Comparison of ENCODE assay signal across 8 cellular contexts in the genomic region with DNA sequence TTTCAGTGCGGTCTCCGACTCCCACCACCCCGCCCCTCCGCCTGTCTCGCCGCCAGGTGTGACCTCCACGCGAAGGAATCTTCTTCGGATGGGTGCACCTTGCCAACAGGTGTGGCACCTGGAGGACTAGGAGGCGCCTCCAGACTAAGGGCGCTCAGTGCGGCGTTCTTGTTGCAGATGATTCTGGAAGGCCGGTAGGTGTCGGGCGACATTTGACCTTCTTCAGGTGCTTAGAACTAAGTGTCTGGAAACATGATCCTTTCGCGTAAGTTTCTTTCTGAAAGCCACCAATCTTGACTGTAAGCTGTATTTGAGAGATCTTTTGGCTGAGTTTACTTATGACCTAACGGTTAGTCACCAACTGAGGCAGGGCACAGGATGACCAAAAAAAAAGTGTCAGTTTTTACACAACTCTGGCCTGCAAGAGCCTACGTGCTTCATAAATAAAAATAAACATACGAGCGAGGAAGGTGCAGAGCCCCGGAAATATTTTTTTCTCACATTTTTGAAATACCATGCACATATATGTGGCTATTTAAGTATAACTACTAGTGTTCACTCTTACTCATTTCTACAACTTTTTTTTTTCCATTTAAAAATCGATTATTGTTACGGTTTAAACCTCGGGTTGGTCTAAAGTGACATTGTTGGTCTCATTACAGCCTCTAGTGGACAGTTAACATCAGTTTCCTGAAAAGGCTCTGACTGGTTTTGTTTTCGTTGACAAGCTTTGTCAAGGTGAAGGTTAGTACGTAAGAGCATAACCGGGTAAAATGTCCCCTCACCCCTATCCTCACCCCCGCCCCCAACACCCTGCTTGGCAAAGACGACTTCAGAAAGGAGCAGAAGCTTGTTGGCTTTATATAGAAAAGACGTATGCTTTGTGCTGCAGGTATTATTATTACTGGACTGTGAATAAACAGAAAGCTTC. TPM values are rescaled to one million over a fixed set of nuclear protein-coding genes. Genes with fewer than 3 reads are reported as not detected.
DNase-seq lines count a peak whose midpoint lies in the region; ATAC-seq and TF ChIP-seq lines count a peak whose summit lies in the region.

No MANE protein-coding gene starts in this region.

- no peaks in the 10 kb centered on the region for H3K36me3 ChIP-seq in CD4-positive, alpha-beta memory T cell (ENCODE audit: insufficient read depth, low read length)
- H3K36me3 ChIP-seq in neuron (ENCODE audit: insufficient read depth, low read length) (no peaks in the 10 kb centered on the region), upper lobe of right lung (no peaks in the 10 kb centered on the region)

- peak overlapping the region; percentile 68 to 75 for H3K4me3 ChIP-seq in CD4-positive, alpha-beta memory T cell (ENCODE audit: low read length in 2 of 2)
- H3K4me3 ChIP-seq in HL-60 (replicated peaks; ENCODE audit: insufficient read depth, low read length) (peak overlapping the region; percentile 74), fibroblast of villous mesenchyme (ENCODE audit: low read depth, low read length) (peak overlapping the region; percentile 94), neuron (ENCODE audit: low read length) (peak overlapping the region; percentile 94), upper lobe of right lung (peak overlapping the region; percentile 72)

- peak overlapping the region; percentile 81 for H2AFZ ChIP-seq in neuron (ENCODE audit: low read depth, low read length)

- CTCF ChIA-PET in CD4-positive, alpha-beta memory T cell (lab: Charles Lee; ENCODE audit: partially characterized antibody), result interaction anchor here (0.6 to 6.0 kb wide), 58 partner anchors 10 to 446 kb away, joined by 3 to 107 read pairs (median 5); no protein-coding TSS in a partner anchor

- peak overlapping the region; percentile 97 to 100 (median 99) for H3K27ac Mint-ChIP-seq in CD4-positive, alpha-beta memory T cell

- no peaks in the 10 kb centered on the region for H3K9me3 ChIP-seq in CD4-positive, alpha-beta memory T cell (ENCODE audit: control insufficient read depth in 1 of 2, low read length in 2 of 2)
- H3K9me3 ChIP-seq in neuron (ENCODE audit: low read length) (no peaks in the 10 kb centered on the region), upper lobe of right lung (no peaks in the 10 kb centered on the region)

- peaks cover 48% of the 10 kb centered on the region for H3K4me1 ChIP-seq in CD4-positive, alpha-beta memory T cell (ENCODE audit: insufficient read depth, low read length)
- H3K4me1 ChIP-seq in neuron (ENCODE audit: insufficient read depth, low read length) (peaks cover 26% of the 10 kb centered on the region), upper lobe of right lung (peaks cover 16% of the 10 kb centered on the region)

- H3K4me1 Mint-ChIP-seq in CD4-positive, alpha-beta memory T cell, result peaks cover 37 to 76% (median 52%) of the 10 kb centered on the region in 4 donors

- intact Hi-C loops in CD4-positive, alpha-beta memory T cell (cut with micrococcal nuclease), result loop anchor here (2.0 to 5.0 kb wide), 9 partner anchors 111 to 1516 kb away; partner anchors contain the start of genes DEK, DTNBP1, FAM8A1 and JARID2
- intact Hi-C loops in upper lobe of right lung (cut with DNase I), result loop anchor here (10.0 kb wide), 1 partner anchor 428 kb away; no protein-coding TSS in a partner anchor

- POLR2A ChIA-PET in CD4-positive, alpha-beta memory T cell (lab: Charles Lee; ENCODE audit: partially characterized antibody), result interaction anchor here (0.5 to 4.5 kb wide), 45 partner anchors 8 to 634 kb away, joined by 3 to 70 read pairs (median 6); partner anchors contain the start of gene MYLIP

- peaks cover 0 to 33% of the 10 kb centered on the region in 2 donors for H3K36me3 Mint-ChIP-seq in CD4-positive, alpha-beta memory T cell

- ATAC-seq in upper lobe of right lung, result peak; percentile 26

- peaks cover 0 to 4% of the 10 kb centered on the region in 2 donors for H3K27me3 Mint-ChIP-seq in CD4-positive, alpha-beta memory T cell

- peak overlapping the region; percentile 91 to 100 (median 98) for H3K4me3 Mint-ChIP-seq in CD4-positive, alpha-beta memory T cell

- H3K27me3 ChIP-seq in CD4-positive, alpha-beta memory T cell (ENCODE audit: insufficient read depth, low read length), result no peaks in the 10 kb centered on the region
- H3K27me3 ChIP-seq in HL-60 (ENCODE audit: insufficient read depth, poor library complexity, severe bottlenecking), result no peaks in the 10 kb centered on the region
- H3K27me3 ChIP-seq in neuron (ENCODE audit: insufficient read depth, low read length), result no peaks in the 10 kb centered on the region
- no peaks in the 10 kb centered on the region for H3K27me3 ChIP-seq in upper lobe of right lung

- H3K9me3 Mint-ChIP-seq in CD4-positive, alpha-beta memory T cell, result peaks cover 0 to 3% (median 0%) of the 10 kb centered on the region in 8 donors

- peak; percentile 71 for TF ChIP-seq CTCF in HL-60 (IDR thresholded peaks at IDR 0.05; ENCODE audit: insufficient read depth, low read length)
- TF ChIP-seq CTCF in fibroblast of villous mesenchyme (IDR thresholded peaks at IDR 0.05; ENCODE audit: insufficient read depth, low read depth, low read length), result peak; percentile 96
- TF ChIP-seq CTCF in upper lobe of right lung (IDR thresholded peaks at IDR 0.05), result peak; percentile 71

- peak overlapping the region; percentile 99 for H3K27ac ChIP-seq in CD4-positive, alpha-beta memory T cell (ENCODE audit: low read depth, low read length)
- peak overlapping the region; percentile 54 for H3K27ac ChIP-seq in HL-60 (replicated peaks)
- H3K27ac ChIP-seq in upper lobe of right lung, result peak overlapping the region; percentile 97

- DNase-seq in CD4-positive, alpha-beta memory T cell, result peak; percentile 76 to 92 (median 82)
- DNase-seq in GM19240 (ENCODE audit: insufficient read length, low spot score) (peak; percentile 39), HL-60 (ENCODE audit: low read depth in 1 of 2, low spot score in 1 of 2) (peak in 1 of 2 experiments; percentile 49), RKO (ENCODE audit: low spot score) (peak; percentile 87), fibroblast of villous mesenchyme (ENCODE audit: low read depth) (peak; percentile 82), upper lobe of right lung (peak; percentile 87)
- DNase-seq in activated effector memory CD4-positive, alpha-beta T cell treated with anti-CD3 and anti-CD28 coated beads, Interleukin-2, amount 50 U/mL, for 16 hours, result peak; percentile 88

RNA-seq across cellular contexts. Expression of gene ATXN1, which starts 1.6 kb away (rescaled TPM):
- 10 to 100 TPM; 94.7 to 97.4 TPM for total RNA-seq in CD4-positive, alpha-beta memory T cell
- 10 to 100 TPM; 10.5 to 19.1 TPM for polyA plus RNA-seq in CD4-positive, alpha-beta memory T cell
- total RNA-seq in fibroblast of villous mesenchyme, result 42.5 and 45.3 TPM in 2 replicates
- 71.2 TPM for total RNA-seq in upper lobe of right lung
